ENCODE assay signal across 8 cellular contexts in genomic region chr15:26260517-26261133, GRCh38.
A peak's percentile ranks its signal among the peaks of the same experiment; 100 is the strongest.
DNase-seq lines count a peak whose midpoint lies in the region; ATAC-seq, FAIRE-seq and TF ChIP-seq lines count a peak whose summit lies in the region.

No MANE protein-coding gene starts in this region.

- H3K27me3 ChIP-seq in adipocyte (replicated peaks; ENCODE audit: control insufficient read depth, insufficient read depth, low read length) (peaks cover 3% of the 10 kb centered on the region), testis (no peaks in the 10 kb centered on the region)

- no peak for ATAC-seq in HG03354 (IDR thresholded peaks at IDR 0.05; ENCODE audit: poor library complexity, severe bottlenecking, unreplicated experiment)

- DNase-seq in activated T-cell treated with anti-CD3 and anti-CD28 coated beads for 24 hours (ENCODE audit: low read depth) (peak; percentile 9), activated T-cell treated with anti-CD3 and anti-CD28 coated beads for 4 hours (no peak), NCI-H748 (lab: John Stamatoyannopoulos, UW; ENCODE audit: unreplicated experiment) (peak; percentile 68), adipocyte (ENCODE audit: low read depth) (peak; percentile 38), kidney (no peak), testis (peak; percentile 63)
- no peak for DNase-seq in activated effector memory CD4-positive, alpha-beta T cell treated with anti-CD3 and anti-CD28 coated beads, Interleukin-2, amount 50 U/mL, for 16 hours

- TF ChIP-seq POLR2A in testis (IDR thresholded peaks at IDR 0.05) = no peak

- TF ChIP-seq CTCF in kidney (IDR thresholded peaks at IDR 0.05; ENCODE audit: borderline replicate concordance, extremely low read depth, insufficient read depth) (peak; percentile 60), testis (IDR thresholded peaks at IDR 0.05) (peak; percentile 50 to 80 (median 60))

- H3K27ac ChIP-seq in kidney (ENCODE audit: low read depth in 2 of 2, low read length in 2 of 2) = no peak overlapping the region
- H3K27ac ChIP-seq in testis = no peak overlapping the region

- H3K4me1 ChIP-seq in adipocyte (ENCODE audit: control insufficient read depth, insufficient read depth, low read length) (no peaks in the 10 kb centered on the region), kidney (ENCODE audit: control insufficient read depth in 1 of 2, insufficient read depth in 1 of 2, low read depth in 1 of 2, low read length in 2 of 2) (no peaks in the 10 kb centered on the region), testis (no peaks in the 10 kb centered on the region)

- H3K36me3 ChIP-seq in adipocyte (ENCODE audit: control insufficient read depth, insufficient read depth, low read length, severe bottlenecking) (no peaks in the 10 kb centered on the region), kidney (ENCODE audit: control insufficient read depth in 1 of 2, insufficient read depth in 2 of 2, low read length in 2 of 2) (no peaks in the 10 kb centered on the region), testis (ENCODE audit: low read depth, missing control alignments) (no peaks in the 10 kb centered on the region)

- H3K9ac ChIP-seq in adipocyte (ENCODE audit: low read length) (no peak overlapping the region), kidney (ENCODE audit: low read length in 2 of 2) (no peak overlapping the region)

- no peak for FAIRE-seq in kidney (lab: Jason Lieb, UNC)

- intact Hi-C loops in kidney (cut with DNase I) (no loop called here), testis (cut with DNase I; ENCODE audit: low total_unique reads) (no loop called here)

- WGBS in testis, 2 donors = 45 to 46% methylated on average over 13 to 17 of the region's 17 CpGs

- no peak overlapping the region for H3K4me3 ChIP-seq in adipocyte (ENCODE audit: low read length)
- no peak overlapping the region for H3K4me3 ChIP-seq in kidney (ENCODE audit: low read length in 2 of 2)
- H3K4me3 ChIP-seq in testis = no peak overlapping the region

- H3K9me3 ChIP-seq in adipocyte (ENCODE audit: control insufficient read depth, low read length) (no peaks in the 10 kb centered on the region), kidney (ENCODE audit: control insufficient read depth in 1 of 2, low read length in 2 of 2) (no peaks in the 10 kb centered on the region), testis (no peaks in the 10 kb centered on the region)

Comparison
In these comparisons a context has a peak if more than half of its experiments do, and no peak if none do; other contexts are left out.
1. DNase-seq: peak in activated T-cell treated with anti-CD3 and anti-CD28 coated beads for 24 hours (single experiment), NCI-H748 (single experiment), adipocyte (single experiment) and testis (single experiment); none in activated T-cell treated with anti-CD3 and anti-CD28 coated beads for 4 hours (single experiment), kidney (single experiment) and activated effector memory CD4-positive, alpha-beta T cell treated with anti-CD3 and anti-CD28 coated beads, Interleukin-2, amount 50 U/mL, for 16 hours (single experiment).